ENCODE assay signal across 11 cellular contexts in the genomic region with DNA sequence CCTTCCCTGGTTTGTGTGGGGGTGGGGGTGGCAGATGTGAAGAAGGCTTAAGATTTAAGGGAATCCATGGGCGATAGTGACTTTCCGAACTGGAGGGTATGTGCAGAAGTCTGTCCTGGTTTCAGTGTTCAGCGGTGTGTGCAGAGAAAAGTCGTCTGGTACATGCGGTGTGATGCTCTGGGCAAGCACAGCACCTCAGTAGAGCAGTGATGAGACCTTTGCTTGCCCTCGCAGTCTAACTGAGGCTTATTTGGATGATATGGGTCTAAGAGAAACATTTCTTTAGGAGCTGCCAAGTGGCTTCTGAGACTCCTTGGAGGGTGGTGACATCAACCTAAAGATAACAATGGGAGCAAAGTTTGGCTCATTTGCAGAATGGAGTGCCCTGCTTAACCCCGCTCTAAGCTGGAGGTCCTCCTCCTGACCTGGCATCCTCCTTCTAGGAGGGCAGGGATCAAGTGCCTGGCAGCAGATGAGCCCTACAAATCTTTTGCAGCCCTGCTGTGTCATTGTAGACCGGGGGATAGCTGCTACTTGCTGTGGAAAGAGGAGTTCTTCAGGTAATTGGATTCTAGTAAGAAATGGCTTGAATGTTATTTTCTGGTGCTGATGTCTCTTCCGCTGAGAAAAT.
DNase-seq lines count a peak whose midpoint lies in the region; ATAC-seq, FAIRE-seq and TF ChIP-seq lines count a peak whose summit lies in the region.
"Had no signal": no experiment of that assay in that cellular context is flagged by ENCODE, and none has a peak within 500 bp of the region (broad histone marks: within the 10 kb centered on the region; RNA-seq: fewer than 3 reads in every experiment).

No MANE protein-coding gene starts in this region.

- no peak overlapping the region for H3K27ac Mint-ChIP-seq in activated CD4-positive, alpha-beta T cell treated with anti-CD3 and anti-CD28 coated beads, Interleukin-2, amount 10 ng/mL, durations not matched to agents 24 days and 14 days
- H3K27ac Mint-ChIP-seq: activated T-cell treated with anti-CD3 and anti-CD28 coated beads, Interleukin-2, amount 50 U/mL, for 72 hours had no signal

- H3K27me3 ChIP-seq in cardiac muscle cell (peaks cover 60% of the 10 kb centered on the region), dorsolateral prefrontal cortex (peaks cover 0 to 40% (median 4%) of the 10 kb centered on the region in 45 donors), muscle layer of colon (ENCODE audit: control insufficient read depth in 1 of 2, insufficient read depth in 2 of 2, low read length in 2 of 2) (peaks cover 0 to 10% of the 10 kb centered on the region in 2 donors)

- no peaks in the 10 kb centered on the region for H3K36me3 Mint-ChIP-seq in activated CD4-positive, alpha-beta T cell treated with anti-CD3 and anti-CD28 coated beads, Interleukin-2, amount 10 ng/mL, durations not matched to agents 24 days and 14 days (ENCODE audit: low read depth)

- H3K4me3 ChIP-seq in cardiac muscle cell (peak overlapping the region; percentile 56), dorsolateral prefrontal cortex (peak overlapping the region; percentile 37 to 77 (median 64)), muscle layer of colon (ENCODE audit: low read depth in 1 of 2, low read length in 2 of 2) (peak overlapping the region; percentile 47 to 70)

- H3K4me1 Mint-ChIP-seq in activated CD4-positive, alpha-beta T cell treated with anti-CD3 and anti-CD28 coated beads, Interleukin-2, amount 10 ng/mL, durations not matched to agents 24 days and 14 days: no peaks in the 10 kb centered on the region

- no peak overlapping the region for H3K9ac ChIP-seq in muscle layer of colon (ENCODE audit: low read length)
- H3K9ac ChIP-seq: KMS-11 had no signal

- H3K4me1 ChIP-seq in cardiac muscle cell (ENCODE audit: low read depth) (no peaks in the 10 kb centered on the region), muscle layer of colon (ENCODE audit: insufficient read depth, low read length) (peaks cover 6% of the 10 kb centered on the region)

- intact Hi-C loops in cardiac septum (cut with DNase I): loop anchor here (10.0 kb wide), 2 partner anchors 158 to 488 kb away; no protein-coding TSS in a partner anchor
- intact Hi-C loops in dorsolateral prefrontal cortex (cut with DNase I): no loop called here
- intact Hi-C loops in activated CD4-positive, alpha-beta T cell treated with anti-CD3 and anti-CD28 coated beads, Interleukin-2, amount 10 ng/mL, durations not matched to agents 24 days and 14 days (cut with micrococcal nuclease): loop anchor here (5.0 kb wide), 1 partner anchor 859 kb away; no protein-coding TSS in a partner anchor

- no peak for ATAC-seq in HG03175 (IDR thresholded peaks at IDR 0.05; ENCODE audit: unreplicated experiment)

- H3K27ac ChIP-seq in cardiac muscle cell (no peak overlapping the region), dorsolateral prefrontal cortex (peak overlapping the region in 12 of 59 donors; percentile 4 to 64 (median 42)), muscle layer of colon (ENCODE audit: low read depth, low read length) (no peak overlapping the region)
- H3K27ac ChIP-seq: KMS-11 had no signal

- H3K9me3 ChIP-seq in cardiac muscle cell (ENCODE audit: low read depth) (no peaks in the 10 kb centered on the region), muscle layer of colon (ENCODE audit: low read length) (no peaks in the 10 kb centered on the region)

- H3K36me3 ChIP-seq in cardiac muscle cell (no peaks in the 10 kb centered on the region), muscle layer of colon (ENCODE audit: insufficient read depth, low read length) (no peaks in the 10 kb centered on the region)

- TF ChIP-seq CTCF in cardiac muscle cell (IDR thresholded peaks at IDR 0.05; ENCODE audit: low read depth, low read length) (no peak), dorsolateral prefrontal cortex (IDR thresholded peaks at IDR 0.05 in 54 of 56, conservative IDR thresholded peaks at IDR 0.05 in 2 of 56; ENCODE audit: low read depth in 1 of 56, partially characterized antibody in 56 of 56) (no peak)

- no peak for FAIRE-seq in urothelium cell line (lab: Jason Lieb, UNC)

- H3K4me3 Mint-ChIP-seq in activated CD4-positive, alpha-beta T cell treated with anti-CD3 and anti-CD28 coated beads, Interleukin-2, amount 10 ng/mL, durations not matched to agents 24 days and 14 days: no peak overlapping the region

- peaks cover 54% of the 10 kb centered on the region for H3K27me3 Mint-ChIP-seq in activated CD4-positive, alpha-beta T cell treated with anti-CD3 and anti-CD28 coated beads, Interleukin-2, amount 10 ng/mL, durations not matched to agents 24 days and 14 days

- DNase-seq in cardiac muscle cell (ENCODE audit: low read depth in 1 of 2, low spot score in 1 of 2) (no peak), cardiac septum (ENCODE audit: low spot score) (no peak), dorsolateral prefrontal cortex (no peak), urothelium cell line (ENCODE audit: low spot score) (peak; percentile 11), hepatic stellate cell (ENCODE audit: low spot score) (no peak)
- DNase-seq in activated CD4-positive, alpha-beta T cell treated with anti-CD3 and anti-CD28 coated beads, Interleukin-2, amount 10 ng/mL, durations not matched to agents 24 days and 14 days: no peak
- DNase-seq: AML-193 had no signal

- no peaks in the 10 kb centered on the region for H3K9me3 Mint-ChIP-seq in activated CD4-positive, alpha-beta T cell treated with anti-CD3 and anti-CD28 coated beads, Interleukin-2, amount 10 ng/mL, durations not matched to agents 24 days and 14 days

Comparison
In these comparisons a context has a peak if more than half of its experiments do, and no peak if none do; other contexts are left out.
1. intact Hi-C loops: an anchor here in cardiac septum (10.0 kb wide) and activated CD4-positive, alpha-beta T cell treated with anti-CD3 and anti-CD28 coated beads, Interleukin-2, amount 10 ng/mL, durations not matched to agents 24 days and 14 days (5.0 kb wide); none called in dorsolateral prefrontal cortex.